In the genomic region with DNA sequence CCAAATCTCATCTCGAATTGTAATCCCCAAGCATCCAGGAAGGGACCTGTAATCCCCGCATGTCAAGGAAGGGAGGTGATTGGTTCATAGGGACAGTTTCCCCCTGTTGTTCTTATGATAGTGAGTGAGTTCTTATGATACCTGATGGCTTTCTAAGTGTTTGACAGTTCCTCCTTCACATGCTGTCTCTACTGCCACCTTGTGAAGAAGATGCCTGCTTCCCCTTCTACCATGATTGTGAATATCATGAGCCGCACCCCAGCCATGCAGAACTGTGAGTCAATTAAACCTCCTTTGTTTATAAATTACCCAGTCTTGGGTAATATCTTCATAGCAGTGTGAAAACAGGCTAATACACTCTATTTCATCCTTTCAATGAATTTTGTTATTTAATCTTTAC, we compare ENCODE assay signal across 18 cellular contexts.
DNase-seq lines count a peak whose midpoint lies in the region; ATAC-seq, FAIRE-seq and TF ChIP-seq lines count a peak whose summit lies in the region.
"Had no signal": no experiment of that assay in that cellular context is flagged by ENCODE, and none has a peak within 500 bp of the region (broad histone marks: within the 10 kb centered on the region; RNA-seq: fewer than 3 reads in every experiment).

No MANE protein-coding gene starts in this region.

- in situ Hi-C loops in HepG2 (cut with HindIII; ENCODE audit: extremely low pct_ligation_motif_present, low pct_unique_long_range_greater_than_20kb): no loop called here

- DNase-seq in HepG2 (ENCODE audit: low spot score) (no peak), right lobe of liver (no peak), NCI-H69 (lab: John Stamatoyannopoulos, UW) (peak; percentile 29), bronchial epithelial cell (ENCODE audit: low read depth) (peak; percentile 8), testis (peak; percentile 21), LoVo (ENCODE audit: low spot score) (no peak), SW480 (ENCODE audit: low spot score) (no peak)
- DNase-seq: activated CD8-positive, alpha-beta T cell treated with anti-CD3 and anti-CD28 coated beads for 36 hours; activated naive CD8-positive, alpha-beta T cell treated with anti-CD3 and anti-CD28 coated beads, Interleukin-2, amount 50 U/mL, for 24 hours; CD8-positive, alpha-beta memory T cell; HCEC 1CT; left lung; NCI-H1048; NCI-H2227 treated with DMSO at 0.1 percent for 48 hours; pancreas; stimulated activated CD4-positive, alpha-beta T cell treated with anti-CD3 and anti-CD28 coated beads, Interleukin-2, amount 100 ng/mL, for 24 hours had no signal

- POLR2A ChIA-PET in HepG2 (lab: Yijun Ruan, JAX): no interaction called here

- no TSS peak for BruUV-seq in HepG2 (replicated peaks; lab: Mats Ljungman, UMichigan)

- TF ChIP-seq CTCF in HepG2 (CRISPR knock-in tag; IDR thresholded peaks at IDR 0.05) (peak; percentile 56), right lobe of liver (IDR thresholded peaks at IDR 0.05) (no peak), bronchial epithelial cell (IDR thresholded peaks at IDR 0.05; ENCODE audit: insufficient read depth, low read length, severe bottlenecking) (peak; percentile 18), testis (IDR thresholded peaks at IDR 0.05) (no peak)

- H3K4me3 ChIP-seq in HepG2 (replicated peaks in 1 of 3; ENCODE audit: insufficient read depth in 1 of 3, low read depth in 2 of 3, low read length in 3 of 3) (no peak overlapping the region), right lobe of liver (no peak overlapping the region), bronchial epithelial cell (ENCODE audit: low read depth, low read length) (no peak overlapping the region), testis (no peak overlapping the region)
- H3K4me3 ChIP-seq: left lung, pancreas, SK-N-MC had no signal

- peak; percentile 8 for FAIRE-seq in HepG2 (lab: Jason Lieb, UNC)
- no peak for FAIRE-seq in bronchial epithelial cell (lab: Jason Lieb, UNC)
- FAIRE-seq: pancreas had no signal

- TF ChIP-seq RAD21 in HepG2 (CRISPR knock-in tag; IDR thresholded peaks at IDR 0.05): no peak

- no peaks in the 10 kb centered on the region for H3K79me2 ChIP-seq in HepG2 (ENCODE audit: insufficient read depth, low read length)

- TF ChIP-seq EP300 in HepG2 (IDR thresholded peaks at IDR 0.05; ENCODE audit: low read depth in 2 of 2, low read length in 2 of 2) (no peak), HepG2 (CRISPR knock-in tag; IDR thresholded peaks at IDR 0.05; ENCODE audit: borderline replicate concordance) (no peak)

- no peak overlapping the region for H3K27ac ChIP-seq in HepG2 (ENCODE audit: extremely low read length, insufficient read depth, low read length)
- no peak overlapping the region for H3K27ac ChIP-seq in right lobe of liver
- H3K27ac ChIP-seq in testis: no peak overlapping the region
- H3K27ac ChIP-seq: left lung, pancreas, SK-N-MC had no signal

- H3K36me3 ChIP-seq in HepG2 (replicated peaks in 1 of 2; ENCODE audit: control insufficient read depth in 1 of 2, insufficient read depth in 2 of 2, low read length in 2 of 2) (no peaks in the 10 kb centered on the region), right lobe of liver (no peaks in the 10 kb centered on the region), bronchial epithelial cell (ENCODE audit: control insufficient read depth, insufficient read depth, low read length) (no peaks in the 10 kb centered on the region), testis (ENCODE audit: low read depth, missing control alignments) (no peaks in the 10 kb centered on the region)
- H3K36me3 ChIP-seq: left lung, pancreas had no signal

- no peak overlapping the region for H2AFZ ChIP-seq in HepG2 (ENCODE audit: low read length)

- CTCF ChIA-PET in HepG2 (lab: Yijun Ruan, JAX; ENCODE audit: low intra/inter-chr PET ratio, low total read pairs): no interaction called here

- H3K4me1 ChIP-seq in HepG2 (ENCODE audit: insufficient read depth, low read length) (peaks cover 5% of the 10 kb centered on the region), right lobe of liver (no peaks in the 10 kb centered on the region), testis (no peaks in the 10 kb centered on the region)
- H3K4me1 ChIP-seq: left lung, pancreas had no signal

- TF ChIP-seq POLR2A in HepG2 (IDR thresholded peaks at IDR 0.05; ENCODE audit: insufficient read depth in 1 of 2, low read depth in 2 of 2, low read length in 2 of 2) (no peak), right lobe of liver (IDR thresholded peaks at IDR 0.05) (no peak), testis (IDR thresholded peaks at IDR 0.05) (no peak)

- WGBS in HepG2 (ENCODE audit: low lambda C conversion rate): 22% methylated on average over 3 of the region's 3 CpGs
- 38% methylated on average over 3 of the region's 3 CpGs for WGBS in right lobe of liver (ENCODE audit: insufficient coverage, low coverage, low lambda C conversion rate, missing lambda C conversion rate)
- 87 to 89% methylated on average over 3 of the region's 3 CpGs for WGBS in testis, 2 donors

- H3K9me3 ChIP-seq in HepG2 (ENCODE audit: low read length) (peaks cover 14% of the 10 kb centered on the region), right lobe of liver (peaks cover 0 to 13% (median 0%) of the 10 kb centered on the region in 4 donors), testis (no peaks in the 10 kb centered on the region)
- H3K9me3 ChIP-seq: pancreas had no signal

- intact Hi-C loops in HepG2 (cut with micrococcal nuclease; ENCODE audit: unreplicated experiment) (loop anchor here (1.0 kb wide), 1 partner anchor 161 kb away; no protein-coding TSS in a partner anchor), right lobe of liver (cut with DNase I) (no loop called here), testis (cut with DNase I; ENCODE audit: low total_unique reads) (no loop called here)

- H4K20me1 ChIP-seq in HepG2 (ENCODE audit: insufficient read depth, low read length): no peaks in the 10 kb centered on the region

- no peak overlapping the region for H3K4me2 ChIP-seq in HepG2 (ENCODE audit: low read depth, low read length)

- ATAC-seq in HepG2: peak; percentile 36; the same call in 1 of the 3 replicates
- ATAC-seq in right lobe of liver: no peak
- no peak for ATAC-seq in HG03432 (IDR thresholded peaks at IDR 0.05; ENCODE audit: unreplicated experiment)
- ATAC-seq: activated CD8-positive, alpha-beta T cell treated with anti-CD3 and anti-CD28 coated beads for 36 hours; activated naive CD8-positive, alpha-beta T cell treated with anti-CD3 and anti-CD28 coated beads, Interleukin-2, amount 50 U/mL, for 24 hours; left lung; pancreas had no signal

- no peak overlapping the region for H3K9ac ChIP-seq in HepG2 (ENCODE audit: insufficient read depth, low read depth, low read length)

- H3K27me3 ChIP-seq in HepG2 (ENCODE audit: control insufficient read depth in 1 of 2, insufficient read depth in 2 of 2, low read length in 2 of 2): no peaks in the 10 kb centered on the region
- H3K27me3 ChIP-seq in right lobe of liver: no peaks in the 10 kb centered on the region
- no peaks in the 10 kb centered on the region for H3K27me3 ChIP-seq in bronchial epithelial cell (ENCODE audit: control insufficient read depth, insufficient read depth, low read length)
- no peaks in the 10 kb centered on the region for H3K27me3 ChIP-seq in testis
- H3K27me3 ChIP-seq: left lung, pancreas had no signal

TF ChIP-seq in HepG2, 621 proteins besides CTCF, POLR2A, EP300 and RAD21:
- TF ChIP-seq MEIS2 (CRISPR knock-in tag; IDR thresholded peaks at IDR 0.05): no peak
- TF ChIP-seq TEF (CRISPR knock-in tag; IDR thresholded peaks at IDR 0.05): no peak
- TF ChIP-seq CREB1 (IDR thresholded peaks at IDR 0.05): no peak
- no peak for TF ChIP-seq CREB1 (CRISPR knock-in tag; IDR thresholded peaks at IDR 0.05)
- peak; percentile 60 for TF ChIP-seq STAG1 (CRISPR knock-in tag; IDR thresholded peaks at IDR 0.05)

Comparison
In these comparisons a context has a peak if more than half of its experiments do, and no peak if none do; other contexts are left out.
1. CTCF ChIP-seq: peak in HepG2 (single experiment) and bronchial epithelial cell (single experiment); none in right lobe of liver (0 of 4) and testis (0 of 3).
2. DNase-seq: peak in NCI-H69 (single experiment), bronchial epithelial cell (single experiment) and testis (single experiment); none in HepG2 (single experiment), right lobe of liver (0 of 3), LoVo (single experiment) and SW480 (single experiment).